ENCODE assay signal across 30 cellular contexts in genomic region chr16:10262377-10263132, GRCh38.
"Had no signal": no experiment of that assay in that cellular context is flagged by ENCODE, and none has a peak within 500 bp of the region (broad histone marks: within the 10 kb centered on the region; RNA-seq: fewer than 3 reads in every experiment).

No MANE protein-coding gene starts in this region.

- FAIRE-seq: urothelium cell line had no signal

- H3K4me1 ChIP-seq: neural progenitor cell, parathyroid adenoma, psoas muscle, suprapubic skin, tibial nerve, upper lobe of left lung, vagina had no signal

- H3K27me3 Mint-ChIP-seq: progenitor cell of endocrine pancreas; stimulated activated naive B cell treated with anti-CD40 and anti-IgM and Interleukin-4, amounts not matched to agents 10 μg/mL and 1 μg/mL and 100 μg/mL, for 72 hours; stimulated activated naive CD8-positive, alpha-beta T cell treated with anti-CD3 and anti-CD28 coated beads, Interleukin-15, Interleukin-2, amounts not matched to agents 100 ng/mL and 50 ng/mL, for 24 hours had no signal

- H3K4me1 Mint-ChIP-seq: natural killer cell had no signal

- H3K9me3 Mint-ChIP-seq: naive thymus-derived CD4-positive, alpha-beta T cell; natural killer cell; nephron; neural progenitor cell; stimulated activated effector memory CD8-positive, alpha-beta T cell treated with anti-CD3 and anti-CD28 coated beads, Interleukin-12 subunit alpha, Interleukin-12 subunit beta, amount 100 ng/mL, for 72 hours; stimulated activated naive B cell treated with anti-CD40 and anti-IgM and Interleukin-4, amounts not matched to agents 10 μg/mL and 1 μg/mL and 100 μg/mL, for 72 hours; stimulated activated naive CD8-positive, alpha-beta T cell treated with anti-CD3 and anti-CD28 coated beads, Interleukin-15, Interleukin-2, amounts not matched to agents 100 ng/mL and 50 ng/mL, for 24 hours had no signal

- H3K4me3 ChIP-seq: neural progenitor cell, ovary, psoas muscle, skin epidermis, suprapubic skin, thoracic aorta, thyroid gland, tibial nerve, upper lobe of left lung, vagina had no signal

- H3K4me2 ChIP-seq: neural progenitor cell had no signal

- H3K9me3 ChIP-seq: ovary, psoas muscle, suprapubic skin, thoracic aorta, thyroid gland, tibial nerve, upper lobe of left lung, vagina had no signal

- H3K27me3 ChIP-seq: neural progenitor cell, ovary, suprapubic skin, thyroid gland, tibial nerve, upper lobe of left lung, vagina had no signal

- H3K9ac ChIP-seq: neural progenitor cell, parathyroid adenoma had no signal

- H3K27ac Mint-ChIP-seq: naive thymus-derived CD4-positive, alpha-beta T cell; natural killer cell; nephron; neural progenitor cell; progenitor cell of endocrine pancreas; stimulated activated effector memory CD8-positive, alpha-beta T cell treated with anti-CD3 and anti-CD28 coated beads, Interleukin-12 subunit alpha, Interleukin-12 subunit beta, amount 100 ng/mL, for 72 hours; stimulated activated naive B cell treated with anti-CD40 and anti-IgM and Interleukin-4, amounts not matched to agents 10 μg/mL and 1 μg/mL and 100 μg/mL, for 72 hours; stimulated activated naive CD8-positive, alpha-beta T cell treated with anti-CD3 and anti-CD28 coated beads, Interleukin-15, Interleukin-2, amounts not matched to agents 100 ng/mL and 50 ng/mL, for 24 hours had no signal

- H3K27ac ChIP-seq: neural progenitor cell, ovary, parathyroid adenoma, psoas muscle, suprapubic skin, thoracic aorta, tibial nerve, upper lobe of left lung, vagina had no signal

- H3K36me3 Mint-ChIP-seq: naive thymus-derived CD4-positive, alpha-beta T cell; natural killer cell; neural progenitor cell; stimulated activated effector memory CD8-positive, alpha-beta T cell treated with anti-CD3 and anti-CD28 coated beads, Interleukin-12 subunit alpha, Interleukin-12 subunit beta, amount 100 ng/mL, for 72 hours; stimulated activated naive B cell treated with anti-CD40 and anti-IgM and Interleukin-4, amounts not matched to agents 10 μg/mL and 1 μg/mL and 100 μg/mL, for 72 hours had no signal

- ATAC-seq: naive thymus-derived CD4-positive, alpha-beta T cell; natural killer cell; psoas muscle; right cardiac atrium; sciatic nerve; stimulated activated effector memory CD8-positive, alpha-beta T cell treated with anti-CD3 and anti-CD28 coated beads, Interleukin-12 subunit alpha, Interleukin-12 subunit beta, amount 100 ng/mL, for 72 hours; stimulated activated naive B cell treated with anti-CD40 and anti-IgM and Interleukin-4, amounts not matched to agents 10 μg/mL and 1 μg/mL and 100 μg/mL, for 72 hours had no signal

- H2AFZ ChIP-seq: neural progenitor cell, parathyroid adenoma had no signal

- H3K79me2 ChIP-seq: parathyroid adenoma had no signal

- DNase-seq: naive thymus-derived CD4-positive, alpha-beta T cell; natural killer cell; occipital lobe; ovary; posterior cingulate gyrus; psoas muscle; right cardiac atrium; stimulated activated CD4-positive, alpha-beta T cell treated with anti-CD3 and anti-CD28 coated beads, Interleukin-15, amount 100 ng/mL, for 24 hours; stimulated activated CD4-positive, alpha-beta T cell treated with anti-CD3 and anti-CD28 coated beads, Interleukin-2, amount 100 ng/mL, for 24 hours; stimulated activated CD4-positive, alpha-beta T cell treated with anti-CD3 and anti-CD28 coated beads, Interleukin-2, amount 100 ng/mL, for 48 hours; stimulated activated CD4-positive, alpha-beta T cell treated with anti-CD3 and anti-CD28 coated beads, Interleukin-4, amount 100 ng/mL, for 24 hours; stimulated activated naive B cell treated with anti-CD40 and anti-IgM and Interleukin-4, amounts not matched to agents 10 μg/mL and 1 μg/mL and 100 μg/mL, for 72 hours; stimulated activated naive CD4-positive, alpha-beta T cell treated with Interleukin-2 at 50 U/mL for 16 hours; substantia nigra; thyroid gland; trophoblast cell; upper lobe of left lung had no signal

- H3K36me3 ChIP-seq: neural progenitor cell, ovary, suprapubic skin, thoracic aorta, thyroid gland, tibial nerve, upper lobe of left lung, vagina had no signal

- H3K4me3 Mint-ChIP-seq: naive thymus-derived CD4-positive, alpha-beta T cell; natural killer cell; nephron; neural progenitor cell; stimulated activated effector memory CD8-positive, alpha-beta T cell treated with anti-CD3 and anti-CD28 coated beads, Interleukin-12 subunit alpha, Interleukin-12 subunit beta, amount 100 ng/mL, for 72 hours; stimulated activated naive B cell treated with anti-CD40 and anti-IgM and Interleukin-4, amounts not matched to agents 10 μg/mL and 1 μg/mL and 100 μg/mL, for 72 hours; stimulated activated naive CD8-positive, alpha-beta T cell treated with anti-CD3 and anti-CD28 coated beads, Interleukin-15, Interleukin-2, amounts not matched to agents 100 ng/mL and 50 ng/mL, for 24 hours had no signal
